Comparison of ENCODE assay signal across 1 cellular context in genomic region chr2:85411405-85411748, GRCh38.
TF ChIP-seq lines count a peak whose summit lies in the region.

No MANE protein-coding gene starts in this region.

TF ChIP-seq in GM23338, 12 proteins besides CTCF, POLR2A, EP300 and RAD21:
- TF ChIP-seq ZNF462 (CRISPR knock-in tag; IDR thresholded peaks at IDR 0.05) (no peak), NANOG (IDR thresholded peaks at IDR 0.05; ENCODE audit: borderline replicate concordance) (no peak), JUNB (IDR thresholded peaks at IDR 0.05; ENCODE audit: unreplicated experiment) (no peak), ZNF331 (CRISPR knock-in tag; IDR thresholded peaks at IDR 0.05; ENCODE audit: low read depth) (no peak), STAT1 (IDR thresholded peaks at IDR 0.05; ENCODE audit: unreplicated experiment) (no peak), ZNF114 (CRISPR knock-in tag; IDR thresholded peaks at IDR 0.05) (no peak), POLR2AphosphoS5 (IDR thresholded peaks at IDR 0.05; ENCODE audit: low read depth) (no peak), CREB1 (CRISPR knock-in tag; IDR thresholded peaks at IDR 0.05; ENCODE audit: low read depth) (no peak), EZH2 (IDR thresholded peaks at IDR 0.05; ENCODE audit: low read depth, unreplicated experiment) (no peak), EZH2phosphoT487 (IDR thresholded peaks at IDR 0.05; ENCODE audit: unreplicated experiment) (no peak), ETS1 (IDR thresholded peaks at IDR 0.05) (no peak), REST (IDR thresholded peaks at IDR 0.05; ENCODE audit: unreplicated experiment) (no peak)
